ENCODE assay signal across 16 cellular contexts in genomic region chr6:116028233-116028632, GRCh38. TPM values are rescaled to one million over a fixed set of nuclear protein-coding genes. Genes with fewer than 3 reads are reported as not detected.
DNase-seq lines count a peak whose midpoint lies in the region; ATAC-seq, FAIRE-seq and TF ChIP-seq lines count a peak whose summit lies in the region.
"Had no signal": no experiment of that assay in that cellular context is flagged by ENCODE, and none has a peak within 500 bp of the region (broad histone marks: within the 10 kb centered on the region; RNA-seq: fewer than 3 reads in every experiment).

No MANE protein-coding gene starts in this region.

- no TSS peak for BruUV-seq in IMR-90 (replicated peaks; lab: Mats Ljungman, UMichigan)

- H3K4me1 ChIP-seq in IMR-90 (ENCODE audit: control insufficient read depth, insufficient read depth, low read length) = no peaks in the 10 kb centered on the region
- peaks cover 0 to 80% (median 22%) of the 10 kb centered on the region in 4 donors for H3K4me1 ChIP-seq in tibial artery
- H3K4me1 ChIP-seq: HAP-1 had no signal

- POLR2A ChIA-PET in IMR-90 (lab: Charles Lee; ENCODE audit: unreplicated experiment) = no interaction called here

- H3K9me3 ChIP-seq in IMR-90 (ENCODE audit: control insufficient read depth, insufficient read depth, low read length) = no peaks in the 10 kb centered on the region
- H3K9me3 ChIP-seq in tibial artery = no peaks in the 10 kb centered on the region
- H3K9me3 ChIP-seq: BLaER1 treated with 17β-estradiol and CSF1 and Interleukin-3, amounts not matched to agents 10 nM and 100 nM; HAP-1 had no signal

- DNase-seq in GM12892 (ENCODE audit: insufficient read length) = no peak
- no peak for DNase-seq in IMR-90
- no peak for DNase-seq in tibial artery
- DNase-seq in SK-N-DZ (ENCODE audit: low spot score) = no peak
- no peak for DNase-seq in omental fat pad (ENCODE audit: low spot score)
- DNase-seq: Calu3; CD4-positive, CD25-positive, alpha-beta regulatory T cell; DMS 273 treated with DMSO at 0.1 percent for 48 hours; GOT3; Karpas-422 had no signal

- H2AK9ac ChIP-seq in IMR-90 (replicated peaks; ENCODE audit: low read depth, low read length, poor library complexity) = no peak overlapping the region

- H2AFZ ChIP-seq in IMR-90 (replicated peaks; ENCODE audit: low read length, poor library complexity) = no peak overlapping the region

- TF ChIP-seq CTCF in IMR-90 (conservative IDR thresholded peaks at IDR 0.05; ENCODE audit: low read depth, low read length) = no peak
- no peak for TF ChIP-seq CTCF in tibial artery (IDR thresholded peaks at IDR 0.05)
- no peak for TF ChIP-seq CTCF in omental fat pad (IDR thresholded peaks at IDR 0.05)

- ATAC-seq in IMR-90 (ENCODE audit: low read depth) = no peak
- ATAC-seq in GM21619 (IDR thresholded peaks at IDR 0.05; ENCODE audit: unreplicated experiment) = no peak
- ATAC-seq in omental fat pad (ENCODE audit: low FRiP score) = no peak
- ATAC-seq: K562 had no signal

- no peak overlapping the region for H4K91ac ChIP-seq in IMR-90 (ENCODE audit: insufficient read depth, low read depth, low read length)

- H2BK120ac ChIP-seq in IMR-90 (ENCODE audit: low read depth, low read length) = no peak overlapping the region

- WGBS in IMR-90 (ENCODE audit: extremely low coverage in 2 of 2, insufficient read length in 1 of 2), 2 experiments = no CpG with 5 or more reads among the region's 1 CpG

- no peak overlapping the region for H3K27ac ChIP-seq in IMR-90 (ENCODE audit: insufficient read depth, low read length)
- peak overlapping the region; percentile 58 to 61 for H3K27ac ChIP-seq in tibial artery
- H3K27ac ChIP-seq: BLaER1 treated with 17β-estradiol and CSF1 and Interleukin-3, amounts not matched to agents 10 nM and 100 nM had no signal

- intact Hi-C loops in IMR-90 (cut with micrococcal nuclease) (no loop called here), tibial artery (cut with DNase I; ENCODE audit: low total_unique reads) (no loop called here)

- H3K9ac ChIP-seq in IMR-90 (ENCODE audit: low read depth, low read length) = no peak overlapping the region
- H3K9ac ChIP-seq: BLaER1 treated with 17β-estradiol and CSF1 and Interleukin-3, amounts not matched to agents 10 nM and 100 nM had no signal

- H3K23ac ChIP-seq in IMR-90 (ENCODE audit: low read depth, low read length) = no peak overlapping the region

- no peaks in the 10 kb centered on the region for H3K27me3 ChIP-seq in IMR-90 (ENCODE audit: control insufficient read depth, insufficient read depth, low read length)
- H3K27me3 ChIP-seq in tibial artery = no peaks in the 10 kb centered on the region
- H3K27me3 ChIP-seq: BLaER1 treated with 17β-estradiol and CSF1 and Interleukin-3, amounts not matched to agents 10 nM and 100 nM had no signal

- H2BK20ac ChIP-seq in IMR-90 (ENCODE audit: low read depth, low read length) = no peak overlapping the region

- 0 out of 2 replicates have a peak overlapping the region, but pooled peaks have one; percentile 41 for H3K14ac ChIP-seq in IMR-90 (replicated peaks; ENCODE audit: low read depth, low read length)

- no peak overlapping the region for H2BK15ac ChIP-seq in IMR-90 (ENCODE audit: low read depth, low read length)

- no peak overlapping the region for H3K4ac ChIP-seq in IMR-90 (ENCODE audit: low read depth, low read length)

- H3K9me1 ChIP-seq in IMR-90 (ENCODE audit: insufficient read depth, low read length) = no peaks in the 10 kb centered on the region

- TF ChIP-seq POLR2A in GM12892 (IDR thresholded peaks at IDR 0.05; ENCODE audit: low read depth, low read length) (no peak), IMR-90 (IDR thresholded peaks at IDR 0.05; ENCODE audit: low read depth, low read length) (no peak)

- no peak overlapping the region for H4K5ac ChIP-seq in IMR-90 (ENCODE audit: low read depth, low read length)

- H3K4me2 ChIP-seq in IMR-90 (ENCODE audit: low read depth, low read length) = no peak overlapping the region
- H3K4me2 ChIP-seq: BLaER1 treated with 17β-estradiol and CSF1 and Interleukin-3, amounts not matched to agents 10 nM and 100 nM had no signal

- TF ChIP-seq RAD21 in IMR-90 (IDR thresholded peaks at IDR 0.05; ENCODE audit: low read length) = no peak

- H3K56ac ChIP-seq in IMR-90 (ENCODE audit: extremely low read depth, insufficient read depth, low read length) = no peak overlapping the region

- H2BK5ac ChIP-seq in IMR-90 (ENCODE audit: low read depth, low read length, poor library complexity, severe bottlenecking) = no peak overlapping the region

- CTCF ChIA-PET in IMR-90 (lab: Yijun Ruan, JAX) = no interaction called here

- H3K4me3 ChIP-seq in IMR-90 (ENCODE audit: insufficient read depth, low read depth, low read length) (no peak overlapping the region), tibial artery (no peak overlapping the region)
- H3K4me3 ChIP-seq: BLaER1 treated with 17β-estradiol and CSF1 and Interleukin-3, amounts not matched to agents 10 nM and 100 nM; HAP-1; K562 had no signal

- in situ Hi-C loops in IMR-90 (cut with MboI; ENCODE audit: low sequenced_read_pairs) = no loop called here

- peak; percentile 81 for FAIRE-seq in GM12892 (lab: Jason Lieb, UNC)
- peak; percentile 45 for FAIRE-seq in colon (lab: Jason Lieb, UNC)
- FAIRE-seq: HTR-8/SVneo, K562 had no signal

- no peaks in the 10 kb centered on the region for H3K36me3 ChIP-seq in IMR-90 (ENCODE audit: control insufficient read depth, insufficient read depth, low read length)
- H3K36me3 ChIP-seq in tibial artery = no peaks in the 10 kb centered on the region
- H3K36me3 ChIP-seq: BLaER1 treated with 17β-estradiol and CSF1 and Interleukin-3, amounts not matched to agents 10 nM and 100 nM; HAP-1 had no signal

- H2AK5ac ChIP-seq in IMR-90 (ENCODE audit: low read depth, low read length) = no peak overlapping the region

- no peak overlapping the region; the same call in 1 of the 2 replicates for H3K18ac ChIP-seq in IMR-90 (ENCODE audit: low read depth, low read length)

- no peaks in the 10 kb centered on the region for H3K79me1 ChIP-seq in IMR-90 (ENCODE audit: low read depth in 1 of 2, low read length in 2 of 2)

- dilution Hi-C loops in IMR-90 (cut with HindIII; ENCODE audit: low sequenced_read_pairs, unreplicated experiment) = no loop called here

- H4K8ac ChIP-seq in IMR-90 (ENCODE audit: low read depth in 2 of 2, low read length in 2 of 2) = no peak overlapping the region

- no peaks in the 10 kb centered on the region for H4K20me1 ChIP-seq in IMR-90 (ENCODE audit: insufficient read depth, low read length)
- H4K20me1 ChIP-seq: BLaER1 treated with 17β-estradiol and CSF1 and Interleukin-3, amounts not matched to agents 10 nM and 100 nM had no signal

TF ChIP-seq in IMR-90, 13 proteins besides CTCF, POLR2A, EP300 and RAD21:
- TF ChIP-seq SMC3 (IDR thresholded peaks at IDR 0.05; ENCODE audit: low read depth, low read length) = no peak

RNA-seq across cellular contexts. Expression of gene FRK, which starts 32.5 kb away (rescaled TPM):
- 0.93 TPM for polyA plus RNA-seq in GM12892 (2012; ENCODE audit: missing spikeins)
- total RNA-seq in IMR-90 (2012; rRNA removed) (under 0.01 TPM in 2 replicates), omental fat pad (1 to 10 TPM in 3 of 4 donors, under 1 TPM in 1; 0.24 to 1.9 (median 1.5) TPM)
- under 0.01 and 0.02 TPM in 2 replicates for polyA plus RNA-seq in IMR-90 (2012; rRNA removed)
- 0.01 TPM in 1 of 2 replicates, not detected in the other for polyA plus RNA-seq in IMR-90 (2012; cell fraction: cytosol; rRNA removed)
- 0.02 and 0.09 TPM in 2 replicates for polyA plus RNA-seq in IMR-90 (2012; cell fraction: nucleus; rRNA removed; ENCODE audit: low replicate concordance)
- 0.06 and 0.09 TPM in 2 replicates for polyA plus RNA-seq in SK-N-DZ (2014; cell fraction: cytosol; rRNA removed)
- polyA plus RNA-seq in SK-N-DZ (2014; cell fraction: nucleus; rRNA removed) = 0.10 and 0.13 TPM in 2 replicates
- total RNA-seq: CD4-positive, CD25-positive, alpha-beta regulatory T cell had no signal
- polyA plus RNA-seq: CD4-positive, CD25-positive, alpha-beta regulatory T cell had no signal
